ENCODE assay signal across 22 cellular contexts in the genomic region with DNA sequence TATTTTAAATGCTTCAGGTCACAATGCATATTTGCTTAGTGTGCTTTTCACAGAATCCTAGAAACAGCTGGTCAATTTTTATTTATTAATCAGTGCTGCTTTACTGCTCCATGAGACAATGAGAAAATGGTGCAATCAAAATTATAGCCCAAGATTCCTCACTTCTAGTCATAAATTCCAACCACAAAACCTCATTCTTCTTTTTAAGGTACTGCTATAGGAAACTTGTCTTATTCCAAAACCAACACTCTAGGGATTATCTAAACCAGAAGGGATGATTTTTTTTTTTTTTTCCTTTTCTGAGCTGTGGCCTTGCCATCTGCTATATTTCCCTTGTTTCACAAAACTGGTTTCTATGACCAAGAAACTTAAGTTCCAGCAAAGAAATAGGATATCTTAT.
DNase-seq lines count a peak whose midpoint lies in the region; ATAC-seq, FAIRE-seq and TF ChIP-seq lines count a peak whose summit lies in the region.
"Had no signal": no experiment of that assay in that cellular context is flagged by ENCODE, and none has a peak within 500 bp of the region (broad histone marks: within the 10 kb centered on the region; RNA-seq: fewer than 3 reads in every experiment).

No MANE protein-coding gene starts in this region.

- FAIRE-seq in GM19239 (lab: Jason Lieb, UNC), result no peak
- FAIRE-seq: HepG2, keratinocyte had no signal

- ATAC-seq in HG03460 (IDR thresholded peaks at IDR 0.05; ENCODE audit: unreplicated experiment), result no peak
- ATAC-seq: heart right ventricle; HepG2; natural killer cell treated with Interleukin-12 subunit alpha and Interleukin-12 subunit beta and Interleukin-15 and Interleukin-18, amount 100 ng/mL, for 72 hours; stimulated activated effector memory CD8-positive, alpha-beta T cell treated with anti-CD3 and anti-CD28 coated beads, Interleukin-12 subunit alpha, Interleukin-12 subunit beta, amount 100 ng/mL, for 72 hours had no signal

- intact Hi-C loops in thyroid gland (cut with DNase I), result no loop called here

- H3K27ac ChIP-seq in thyroid gland, result no peak overlapping the region
- H3K27ac ChIP-seq: brain microvascular endothelial cell, heart right ventricle, prostate gland, transverse colon had no signal

- H3K9me3 ChIP-seq in thyroid gland, result no peaks in the 10 kb centered on the region
- H3K9me3 ChIP-seq: heart right ventricle, prostate gland, transverse colon had no signal

- H3K4me3 ChIP-seq in thyroid gland (replicated peaks in 1 of 3), result no peak overlapping the region
- H3K4me3 ChIP-seq: heart right ventricle, prostate gland, transverse colon had no signal

- TF ChIP-seq RAD21 in Ishikawa (IDR thresholded peaks at IDR 0.05; ENCODE audit: low read depth), result no peak

- TF ChIP-seq POLR2A in thyroid gland (IDR thresholded peaks at IDR 0.05), result no peak

- H3K27me3 ChIP-seq in thyroid gland, result no peaks in the 10 kb centered on the region
- H3K27me3 ChIP-seq: brain microvascular endothelial cell, heart right ventricle, transverse colon had no signal

- H3K36me3 ChIP-seq in thyroid gland, result no peaks in the 10 kb centered on the region
- H3K36me3 ChIP-seq: brain microvascular endothelial cell, heart right ventricle, prostate gland, transverse colon had no signal

- H3K4me1 ChIP-seq in thyroid gland, result no peaks in the 10 kb centered on the region
- H3K4me1 ChIP-seq: heart right ventricle, prostate gland, transverse colon had no signal

- no peak for TF ChIP-seq CTCF in thyroid gland (IDR thresholded peaks at IDR 0.05)

- peak; percentile 38 for DNase-seq in EL
- peak; percentile 46 for DNase-seq in astrocyte of the hippocampus (ENCODE audit: low read depth, low spot score)
- peak; percentile 56 for DNase-seq in myocyte (ENCODE audit: low read depth)
- DNase-seq in thyroid gland, result no peak
- DNase-seq in GM19239 (ENCODE audit: insufficient read length, low spot score), result no peak
- DNase-seq: activated CD4-positive, alpha-beta T cell treated with anti-CD3 and anti-CD28 coated beads, Interleukin-2, amount 50 U/mL, for 4 hours; activated naive CD4-positive, alpha-beta T cell treated with anti-CD3 and anti-CD28 coated beads, Interleukin-2, amount 10 ng/mL, durations not matched to agents 7 days and 5 days; brain microvascular endothelial cell; DMS79; heart right ventricle; mesenchymal stem cell; MM.1S; NK-92 treated with Interleukin-12 subunit alpha and Interleukin-12 subunit beta, amount 100 ng/mL, for 24 hours; RPMI8226; transverse colon had no signal

- TF ChIP-seq EP300 in Ishikawa (IDR thresholded peaks at IDR 0.05; ENCODE audit: borderline replicate concordance), result peak; percentile 56; the same call in 1 of the 2 replicates

TF ChIP-seq in Ishikawa, 13 proteins besides CTCF, POLR2A, EP300 and RAD21:
- no peak for TF ChIP-seq EGR1 (IDR thresholded peaks at IDR 0.05)
- 0 out of 2 replicates have a peak, but pooled peaks have one; percentile 40 for TF ChIP-seq TEAD4 (IDR thresholded peaks at IDR 0.05)
- peak; percentile 62; the same call in 1 of the 2 replicates for TF ChIP-seq TCF12 (IDR thresholded peaks at IDR 0.05; ENCODE audit: low read depth)
- TF ChIP-seq CEBPB (IDR thresholded peaks at IDR 0.05), result no peak
- TF ChIP-seq, protein P1, sequence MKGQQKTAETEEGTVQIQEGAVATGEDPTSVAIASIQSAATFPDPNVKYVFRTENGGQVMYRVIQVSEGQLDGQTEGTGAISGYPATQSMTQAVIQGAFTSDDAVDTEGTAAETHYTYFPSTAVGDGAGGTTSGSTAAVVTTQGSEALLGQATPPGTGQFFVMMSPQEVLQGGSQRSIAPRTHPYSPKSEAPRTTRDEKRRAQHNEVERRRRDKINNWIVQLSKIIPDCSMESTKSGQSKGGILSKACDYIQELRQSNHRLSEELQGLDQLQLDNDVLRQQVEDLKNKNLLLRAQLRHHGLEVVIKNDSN (IDR thresholded peaks at IDR 0.05), result no peak
- TF ChIP-seq YY1 (IDR thresholded peaks at IDR 0.05; ENCODE audit: low read depth), result no peak
- TF ChIP-seq FOXM1 (IDR thresholded peaks at IDR 0.05; ENCODE audit: borderline replicate concordance, low read depth), result no peak
- no peak for TF ChIP-seq NFIC (IDR thresholded peaks at IDR 0.05)
- TF ChIP-seq CREB1 (IDR thresholded peaks at IDR 0.05; ENCODE audit: low read depth), result no peak

Comparison
In these comparisons a context has a peak if more than half of its experiments do, and no peak if none do; other contexts are left out.
1. DNase-seq: peak in EL (single experiment), astrocyte of the hippocampus (single experiment) and myocyte (single experiment); none in thyroid gland (0 of 2) and GM19239 (single experiment).